Comparison of ENCODE assay signal across 16 cellular contexts in the genomic region with DNA sequence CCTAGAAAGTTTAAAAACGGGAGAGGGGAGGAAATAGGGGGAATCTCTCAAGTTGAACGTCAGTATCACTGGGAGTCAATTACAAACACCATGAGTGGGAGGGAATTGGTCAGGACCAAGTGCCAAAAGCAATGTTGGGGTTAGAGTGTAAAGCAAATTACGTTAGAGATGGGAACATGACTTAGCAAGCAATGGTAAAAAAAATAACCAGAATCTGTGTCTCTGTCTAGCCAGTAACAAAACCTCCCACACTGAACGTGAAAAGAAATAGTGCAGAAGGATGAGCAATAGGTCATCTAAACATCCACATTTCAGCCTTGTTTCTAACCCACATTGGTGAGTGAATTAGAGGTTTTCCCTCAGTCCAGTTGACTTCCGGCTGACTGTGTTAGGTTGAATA.
"Had no signal": no experiment of that assay in that cellular context is flagged by ENCODE, and none has a peak within 500 bp of the region (broad histone marks: within the 10 kb centered on the region; RNA-seq: fewer than 3 reads in every experiment).

No MANE protein-coding gene starts in this region.

- H3K27ac Mint-ChIP-seq: activated naive CD8-positive, alpha-beta T cell; brain; stimulated activated memory B cell treated with anti-CD40 and anti-IgM and Interleukin-4, amounts not matched to agents 10 μg/mL and 1 μg/mL and 100 μg/mL, for 72 hours; T-helper 1 cell treated with Interleukin-12 subunit alpha and Interleukin-12 subunit beta and Interleukin-4 antibody, amounts not matched to agents 30 μg/mL and 1 μg/mL, for 36 hours had no signal

- H3K36me3 Mint-ChIP-seq: brain; stimulated activated memory B cell treated with anti-CD40 and anti-IgM and Interleukin-4, amounts not matched to agents 10 μg/mL and 1 μg/mL and 100 μg/mL, for 72 hours had no signal

- H3K27me3 Mint-ChIP-seq: activated naive CD8-positive, alpha-beta T cell; brain had no signal

- H3K4me3 Mint-ChIP-seq: activated naive CD8-positive, alpha-beta T cell; brain; stimulated activated memory B cell treated with anti-CD40 and anti-IgM and Interleukin-4, amounts not matched to agents 10 μg/mL and 1 μg/mL and 100 μg/mL, for 72 hours; T-helper 1 cell treated with Interleukin-12 subunit alpha and Interleukin-12 subunit beta and Interleukin-4 antibody, amounts not matched to agents 30 μg/mL and 1 μg/mL, for 36 hours had no signal

- H3K27ac ChIP-seq: lower lobe of right lung, psoas muscle, SJSA1, thyroid gland had no signal

- H3K9me3 Mint-ChIP-seq: stimulated activated memory B cell treated with anti-CD40 and anti-IgM and Interleukin-4, amounts not matched to agents 10 μg/mL and 1 μg/mL and 100 μg/mL, for 72 hours; T-helper 1 cell treated with Interleukin-12 subunit alpha and Interleukin-12 subunit beta and Interleukin-4 antibody, amounts not matched to agents 30 μg/mL and 1 μg/mL, for 36 hours had no signal

- H3K27me3 ChIP-seq: SJSA1, thyroid gland had no signal

- DNase-seq: activated T-cell treated with anti-CD3 and anti-CD28 coated beads for 4 hours; amygdala; cortex of kidney; left colon; lower lobe of right lung; psoas muscle; right cardiac atrium; stimulated activated CD4-positive, alpha-beta T cell treated with anti-CD3 and anti-CD28 coated beads, Interleukin-4, amount 100 ng/mL, for 4 hours; thyroid gland had no signal

- H3K4me3 ChIP-seq: lower lobe of right lung, psoas muscle, SJSA1, thyroid gland had no signal

- H3K36me3 ChIP-seq: lower lobe of right lung, SJSA1, thyroid gland had no signal

- ATAC-seq: activated CD4-positive, CD25-positive, alpha-beta regulatory T cell treated with anti-CD3 and anti-CD28 coated beads, Interleukin-2, amount 50 U/mL, for 24 hours; esophagus mucosa; left colon; lower lobe of right lung; psoas muscle; right cardiac atrium; stimulated activated memory B cell treated with anti-CD40 and anti-IgM and Interleukin-4, amounts not matched to agents 10 μg/mL and 1 μg/mL and 100 μg/mL, for 72 hours had no signal

- H3K4me1 Mint-ChIP-seq: stimulated activated memory B cell treated with anti-CD40 and anti-IgM and Interleukin-4, amounts not matched to agents 10 μg/mL and 1 μg/mL and 100 μg/mL, for 72 hours had no signal

- H3K9me3 ChIP-seq: lower lobe of right lung, psoas muscle, SJSA1, thyroid gland had no signal

- H3K4me1 ChIP-seq: lower lobe of right lung, psoas muscle, thyroid gland had no signal
